In genomic region chr5:14204785-14205321, GRCh38 we compare ENCODE assay signal across 8 cellular contexts.
DNase-seq lines count a peak whose midpoint lies in the region; ATAC-seq, FAIRE-seq and TF ChIP-seq lines count a peak whose summit lies in the region.

No MANE protein-coding gene starts in this region.

- peak overlapping the region; percentile 23; the same call in 2 of the 3 replicates for H3K4me3 ChIP-seq in A549
- H3K4me3 ChIP-seq in right cardiac atrium (ENCODE audit: low read length) = no peak overlapping the region
- H3K4me3 ChIP-seq in smooth muscle cell = no peak overlapping the region

- H3K9ac ChIP-seq in smooth muscle cell (ENCODE audit: low read depth) = peak overlapping the region; percentile 59

- H3K27me3 ChIP-seq in right cardiac atrium (ENCODE audit: control insufficient read depth, insufficient read depth) (no peaks in the 10 kb centered on the region), smooth muscle cell (ENCODE audit: low read depth) (no peaks in the 10 kb centered on the region)

- H3K4me1 ChIP-seq in A549 (peaks cover 91% of the 10 kb centered on the region), right cardiac atrium (ENCODE audit: control insufficient read depth, insufficient read depth, low read length) (peaks cover 12% of the 10 kb centered on the region), smooth muscle cell (ENCODE audit: low read depth) (peaks cover 49% of the 10 kb centered on the region)

- no peak for TF ChIP-seq CTCF in A549 (IDR thresholded peaks at IDR 0.05)
- TF ChIP-seq CTCF in smooth muscle cell (IDR thresholded peaks at IDR 0.05; ENCODE audit: borderline replicate concordance, insufficient read depth, poor library complexity, severe bottlenecking) = no peak

- no peaks in the 10 kb centered on the region for H3K36me3 Mint-ChIP-seq in activated naive CD8-positive, alpha-beta T cell treated with anti-CD3 and anti-CD28 coated beads, Interleukin-2, amount 50 U/mL, for 24 hours (ENCODE audit: low read depth)

- peak; percentile 25 to 42 for TF ChIP-seq RAD21 in A549 (conservative IDR thresholded peaks at IDR 0.05 in 1 of 2, IDR thresholded peaks at IDR 0.05 in 1 of 2)

- POLR2A ChIA-PET in A549 (lab: Yijun Ruan, JAX) = interaction anchor here (0.6 kb wide), 1 partner anchor 65 kb away, joined by 3 read pairs; no protein-coding TSS in a partner anchor

- no peak for TF ChIP-seq POLR2A in A549 (IDR thresholded peaks at IDR 0.05; ENCODE audit: low read length)

- H3K27ac ChIP-seq in A549 = peak overlapping the region; percentile 87 to 92
- H3K27ac ChIP-seq in right cardiac atrium (ENCODE audit: low read length) = peak overlapping the region; percentile 43
- peak overlapping the region; percentile 93 for H3K27ac ChIP-seq in smooth muscle cell (ENCODE audit: low read depth)

- H3K4me2 ChIP-seq in A549 (peak overlapping the region; percentile 87), smooth muscle cell (peak overlapping the region; percentile 69)

- H3K36me3 ChIP-seq in smooth muscle cell (ENCODE audit: low read depth) = no peaks in the 10 kb centered on the region

- H3K27ac Mint-ChIP-seq in activated naive CD8-positive, alpha-beta T cell treated with anti-CD3 and anti-CD28 coated beads, Interleukin-2, amount 50 U/mL, for 24 hours = no peak overlapping the region

- no peak overlapping the region for H3K4me3 Mint-ChIP-seq in activated naive CD8-positive, alpha-beta T cell treated with anti-CD3 and anti-CD28 coated beads, Interleukin-2, amount 50 U/mL, for 24 hours

- peaks cover 12% of the 10 kb centered on the region for H4K20me1 ChIP-seq in smooth muscle cell (ENCODE audit: low read depth)

- TF ChIP-seq EP300 in A549 (IDR thresholded peaks at IDR 0.05) = peak; percentile 16 to 60; a peak in 2 of 5 replicates

- intact Hi-C loops in right cardiac atrium (cut with DNase I) = loop anchor here in 1 of 4 donors (10.0 kb wide), 1 partner anchor 60 kb away; no protein-coding TSS in a partner anchor

- CTCF ChIA-PET in A549 (lab: Yijun Ruan, JAX) = interaction anchor here (0.6 to 3.3 kb wide), 11 partner anchors 11 to 96 kb away, joined by 3 to 28 read pairs (median 3); partner anchors contain the start of gene TRIO

- peak; percentile 13 for FAIRE-seq in A549 (lab: Jason Lieb, UNC)

- peaks cover 88% of the 10 kb centered on the region for H3K79me2 ChIP-seq in smooth muscle cell (ENCODE audit: low read depth)

- H3K9me3 ChIP-seq in A549 = no peaks in the 10 kb centered on the region
- no peaks in the 10 kb centered on the region for H3K9me3 ChIP-seq in right cardiac atrium (ENCODE audit: control insufficient read depth, low read length)
- H3K9me3 ChIP-seq in smooth muscle cell (replicated peaks; ENCODE audit: low read depth) = no peaks in the 10 kb centered on the region

- peaks cover 4% of the 10 kb centered on the region for H3K27me3 Mint-ChIP-seq in activated naive CD8-positive, alpha-beta T cell treated with anti-CD3 and anti-CD28 coated beads, Interleukin-2, amount 50 U/mL, for 24 hours

- H3K9me3 Mint-ChIP-seq in activated naive CD8-positive, alpha-beta T cell treated with anti-CD3 and anti-CD28 coated beads, Interleukin-2, amount 50 U/mL, for 24 hours = no peaks in the 10 kb centered on the region

- 2% methylated on average over 9 of the region's 9 CpGs for WGBS in A549 (ENCODE audit: missing lambda C conversion rate)
- WGBS in right cardiac atrium = 29% methylated on average over 9 of the region's 9 CpGs
- 27% methylated on average over 9 of the region's 9 CpGs for WGBS in smooth muscle cell (ENCODE audit: low lambda C conversion rate)

- H3K4me1 Mint-ChIP-seq in activated naive CD8-positive, alpha-beta T cell treated with anti-CD3 and anti-CD28 coated beads, Interleukin-2, amount 50 U/mL, for 24 hours = peaks cover 27% of the 10 kb centered on the region

- H3F3A ChIP-seq in smooth muscle cell (ENCODE audit: low read depth) = peaks cover 18% of the 10 kb centered on the region

- peak; percentile 78 to 81 for ATAC-seq in A549
- ATAC-seq in HG03460 (IDR thresholded peaks at IDR 0.05; ENCODE audit: unreplicated experiment) = peak; percentile 20
- peak; percentile 77 to 80 for ATAC-seq in right cardiac atrium
- no peak for ATAC-seq in activated naive CD8-positive, alpha-beta T cell treated with anti-CD3 and anti-CD28 coated beads, Interleukin-2, amount 50 U/mL, for 24 hours

- DNase-seq in A549 (ENCODE audit: low read depth in 1 of 2, low spot score in 1 of 2) = peak; percentile 49 to 90
- DNase-seq in UCSD-AML1 (lab: John Stamatoyannopoulos, UW; ENCODE audit: unreplicated experiment) = peak; percentile 61
- DNase-seq in right cardiac atrium = peak; percentile 61 to 84 (median 61)
- DNase-seq in smooth muscle cell (lab: John Stamatoyannopoulos, UW; ENCODE audit: unreplicated experiment) = no peak
- no peak for DNase-seq in GM19240 (ENCODE audit: insufficient read length, low spot score)
- no peak for DNase-seq in activated naive CD8-positive, alpha-beta T cell treated with anti-CD3 and anti-CD28 coated beads, Interleukin-2, amount 50 U/mL, for 24 hours
- DNase-seq in NCI-H1092 (lab: John Stamatoyannopoulos, UW) = no peak

- H2AFZ ChIP-seq in smooth muscle cell (ENCODE audit: low read depth) = no peak overlapping the region

TF ChIP-seq in A549, 52 proteins besides CTCF, POLR2A, EP300 and RAD21 (continues in another document):
- TF ChIP-seq TP53 (CRISPR knock-in tag; IDR thresholded peaks at IDR 0.05) = no peak
- no peak; the same call in 1 of the 2 replicates for TF ChIP-seq USF2 (IDR thresholded peaks at IDR 0.05)
- no peak for TF ChIP-seq KDM5A (IDR thresholded peaks at IDR 0.05)
- no peak for TF ChIP-seq NR3C1 (IDR thresholded peaks at IDR 0.05)
- peak; percentile 93 for TF ChIP-seq MAX (IDR thresholded peaks at IDR 0.05)
- TF ChIP-seq ZSCAN20 (CRISPR knock-in tag; IDR thresholded peaks at IDR 0.05) = no peak
- no peak for TF ChIP-seq ZFP36 (IDR thresholded peaks at IDR 0.05; ENCODE audit: borderline replicate concordance, partially characterized antibody)
- no peak for TF ChIP-seq ZNF302 (CRISPR knock-in tag; IDR thresholded peaks at IDR 0.05)
- TF ChIP-seq HOXB13 (CRISPR knock-in tag; IDR thresholded peaks at IDR 0.05; ENCODE audit: low read depth) = no peak
- TF ChIP-seq FOXS1 (CRISPR knock-in tag; IDR thresholded peaks at IDR 0.05) = no peak
- 0 out of 2 replicates have a peak, but pooled peaks have one; percentile 35 for TF ChIP-seq HOXA7 (CRISPR knock-in tag; IDR thresholded peaks at IDR 0.05)
- no peak for TF ChIP-seq PHF8 (IDR thresholded peaks at IDR 0.05; ENCODE audit: borderline replicate concordance, low read depth)
- no peak for TF ChIP-seq BCL3 (IDR thresholded peaks at IDR 0.05)
- no peak for TF ChIP-seq HDAC2 (IDR thresholded peaks at IDR 0.05)
- no peak for TF ChIP-seq CBX8 (IDR thresholded peaks at IDR 0.05)
- TF ChIP-seq EHMT2 (IDR thresholded peaks at IDR 0.05; ENCODE audit: low read depth) = no peak
- no peak for TF ChIP-seq BHLHE40 (IDR thresholded peaks at IDR 0.05; ENCODE audit: low read depth, low read length)
- TF ChIP-seq RCOR1 (IDR thresholded peaks at IDR 0.05; ENCODE audit: low read depth, low read length) = no peak
- TF ChIP-seq FOSL2 (IDR thresholded peaks at IDR 0.05) = peak; percentile 14; the same call in 1 of the 2 replicates
- TF ChIP-seq FOSL2 (CRISPR knock-in tag; IDR thresholded peaks at IDR 0.05) = peak; percentile 25; the same call in 1 of the 2 replicates
- no peak for TF ChIP-seq RFX5 (IDR thresholded peaks at IDR 0.05)
- no peak for TF ChIP-seq ESRRA (IDR thresholded peaks at IDR 0.05; ENCODE audit: borderline replicate concordance, low read length)
- TF ChIP-seq MYC (IDR thresholded peaks at IDR 0.05; ENCODE audit: borderline replicate concordance, low read length) = peak; percentile 74
- no peak for TF ChIP-seq MAFK (IDR thresholded peaks at IDR 0.05; ENCODE audit: partially characterized antibody)
- TF ChIP-seq POLR2AphosphoS2 (conservative IDR thresholded peaks at IDR 0.05; ENCODE audit: low read length) = no peak
- TF ChIP-seq HEYL (CRISPR knock-in tag; IDR thresholded peaks at IDR 0.05) = no peak
- TF ChIP-seq CEBPB (IDR thresholded peaks at IDR 0.05) = peak; percentile 85 to 95; a peak in 3 of 4 replicates
- peak; percentile 64; the same call in 1 of the 2 replicates for TF ChIP-seq E2F6 (IDR thresholded peaks at IDR 0.05; ENCODE audit: borderline replicate concordance, low read depth)

Comparison
In these comparisons a context has a peak if more than half of its experiments do, and no peak if none do; other contexts are left out.
1. DNase-seq: peak in A549 (2 of 2), UCSD-AML1 (single experiment) and right cardiac atrium (3 of 3); none in smooth muscle cell (single experiment), GM19240 (single experiment), activated naive CD8-positive, alpha-beta T cell treated with anti-CD3 and anti-CD28 coated beads, Interleukin-2, amount 50 U/mL, for 24 hours (single experiment) and NCI-H1092 (single experiment).
2. H3K27ac ChIP-seq: peak in every context shown above with its lines; median percentile 93 in smooth muscle cell; 90 in A549; 43 in right cardiac atrium.